ENCODE assay signal across 8 cellular contexts in genomic region chr22:38700271-38700788, GRCh38. TPM values are rescaled to one million over a fixed set of nuclear protein-coding genes. Genes with fewer than 3 reads are reported as not detected.
DNase-seq lines count a peak whose midpoint lies in the region; ATAC-seq and TF ChIP-seq lines count a peak whose summit lies in the region.

No MANE protein-coding gene starts in this region.

- H3K36me3 Mint-ChIP-seq in chondrocyte (ENCODE audit: low read depth) = peaks cover 2% of the 10 kb centered on the region

- H3K9me3 ChIP-seq in NT2/D1 (ENCODE audit: insufficient read depth, low read length) (no peaks in the 10 kb centered on the region), right lobe of liver (no peaks in the 10 kb centered on the region), suprapubic skin (no peaks in the 10 kb centered on the region)

- no peaks in the 10 kb centered on the region for H3K27me3 Mint-ChIP-seq in chondrocyte (ENCODE audit: low read depth)

- H3K4me3 ChIP-seq in NT2/D1 (ENCODE audit: insufficient read length, low read depth) = peak overlapping the region; percentile 80
- H3K4me3 ChIP-seq in right lobe of liver = peak overlapping the region; percentile 62 to 69 (median 67)
- H3K4me3 ChIP-seq in suprapubic skin = peak overlapping the region; percentile 98

- TF ChIP-seq CTCF in chondrocyte (IDR thresholded peaks at IDR 0.05) (no peak), right lobe of liver (IDR thresholded peaks at IDR 0.05) (no peak), suprapubic skin (IDR thresholded peaks at IDR 0.05) (no peak)

- WGBS in right lobe of liver (ENCODE audit: insufficient coverage, low coverage, low lambda C conversion rate, missing lambda C conversion rate) = 0% methylated on average over 28 of the region's 57 CpGs
- WGBS in suprapubic skin = 0% methylated on average over 15 of the region's 57 CpGs

- H3K36me3 ChIP-seq in NT2/D1 (ENCODE audit: insufficient read depth, insufficient read length, low read length) = peaks cover 26% of the 10 kb centered on the region
- H3K36me3 ChIP-seq in right lobe of liver = no peaks in the 10 kb centered on the region
- H3K36me3 ChIP-seq in suprapubic skin = no peaks in the 10 kb centered on the region

- H3K27ac Mint-ChIP-seq in chondrocyte (ENCODE audit: unreplicated experiment) = peak overlapping the region; percentile 99

- H3K4me3 Mint-ChIP-seq in chondrocyte (ENCODE audit: unreplicated experiment) = peak overlapping the region; percentile 90

- H3K4me1 ChIP-seq in NT2/D1 (ENCODE audit: insufficient read depth, insufficient read length) (peaks cover 4% of the 10 kb centered on the region), right lobe of liver (peaks cover 0 to 59% (median 9%) of the 10 kb centered on the region in 4 donors), suprapubic skin (peaks cover 63% of the 10 kb centered on the region)

- no peak for TF ChIP-seq POLR2A in right lobe of liver (IDR thresholded peaks at IDR 0.05)
- no peak for TF ChIP-seq POLR2A in suprapubic skin (IDR thresholded peaks at IDR 0.05)

- peak; percentile 29 for DNase-seq in Ammon's horn (ENCODE audit: low spot score)
- DNase-seq in NT2/D1 (ENCODE audit: low read depth, low spot score) = no peak
- DNase-seq in chondrocyte (ENCODE audit: low spot score) = no peak
- DNase-seq in right lobe of liver = peak; percentile 85 to 88 (median 85)
- DNase-seq in suprapubic skin (ENCODE audit: low spot score in 2 of 2) = peak; percentile 90
- no peak for DNase-seq in globus pallidus (ENCODE audit: low spot score)

- peak overlapping the region; percentile 86 for H3K9ac ChIP-seq in NT2/D1 (ENCODE audit: insufficient read length, low read depth)

- peak overlapping the region; percentile 97 to 99 (median 98) for H3K27ac ChIP-seq in right lobe of liver
- H3K27ac ChIP-seq in suprapubic skin = peak overlapping the region; percentile 99

- no peaks in the 10 kb centered on the region for H3K9me3 Mint-ChIP-seq in chondrocyte (ENCODE audit: low read depth)

- no peak for TF ChIP-seq EP300 in suprapubic skin (IDR thresholded peaks at IDR 0.05)

- H3K27me3 ChIP-seq in NT2/D1 (ENCODE audit: insufficient read depth, insufficient read length) = no peaks in the 10 kb centered on the region
- H3K27me3 ChIP-seq in right lobe of liver = no peaks in the 10 kb centered on the region
- H3K27me3 ChIP-seq in suprapubic skin = no peaks in the 10 kb centered on the region

- peaks cover 56% of the 10 kb centered on the region for H3K4me1 Mint-ChIP-seq in chondrocyte (ENCODE audit: low read depth)

- ATAC-seq in GM19463 (IDR thresholded peaks at IDR 0.05; ENCODE audit: unreplicated experiment) (peak; percentile 17), right lobe of liver (peak; percentile 24 to 63 (median 52)), GM18861 (IDR thresholded peaks at IDR 0.05; ENCODE audit: unreplicated experiment) (no peak)

- intact Hi-C loops in right lobe of liver (cut with DNase I) = no loop called here

RNA-seq across cellular contexts. Expression of gene JOSD1, which starts 0.4 kb away (rescaled TPM):
- total RNA-seq in chondrocyte (80.3 to 87.0 TPM (median 85.7 TPM) in 3 replicates), right lobe of liver (10 to 100 TPM; 13.0 to 32.2 (median 21.7) TPM), suprapubic skin (10 to 100 TPM; 51.4 to 87.4 (median 62.3) TPM)

RNA-seq across cellular contexts. Expression of gene GTPBP1, which starts 5.4 kb away (rescaled TPM):
- total RNA-seq in chondrocyte (37.7 to 58.6 TPM (median 43.3 TPM) in 3 replicates), right lobe of liver (10 to 100 TPM; 13.4 to 21.6 (median 16.7) TPM), suprapubic skin (100 to 1,000 TPM in 1 of 4 donors, 10 to 100 TPM in 3; 73.0 to 100 (median 76.8) TPM)

RNA-seq across cellular contexts. Expression of gene TOMM22, which starts 18.6 kb away (rescaled TPM):
- total RNA-seq in chondrocyte = 44.8 to 54.1 TPM (median 47.7 TPM) in 3 replicates
- 10 to 100 TPM; 23.2 to 36.8 (median 32.4) TPM for total RNA-seq in right lobe of liver
- total RNA-seq in suprapubic skin = 10 to 100 TPM; 15.6 to 56.2 (median 36.7) TPM

RNA-seq across cellular contexts. Expression of gene CBY1, which starts 43.9 kb away (rescaled TPM):
- total RNA-seq in chondrocyte (29.9 to 44.5 TPM (median 33.5 TPM) in 3 replicates), right lobe of liver (10 to 100 TPM in 4 of 6 experiments, 1 to 10 TPM in 2; 6.1 to 14.4 (median 11.6) TPM), suprapubic skin (10 to 100 TPM in 3 of 4 donors, 1 to 10 TPM in 1; 9.9 to 25.7 (median 15.4) TPM)

RNA-seq across cellular contexts. Expression of gene FAM227A, which starts 44.1 kb away (rescaled TPM):
- total RNA-seq in chondrocyte = 1.5 to 5.4 TPM (median 1.8 TPM) in 3 replicates
- under 1 TPM in 4 of 6 experiments, not detected in 2; 0.02 to 0.20 (median 0.16) TPM for total RNA-seq in right lobe of liver
- 1 to 10 TPM in 3 of 4 donors, under 1 TPM in 1; 0.89 to 6.2 (median 2.2) TPM for total RNA-seq in suprapubic skin

Comparison
In these comparisons a context has a peak if more than half of its experiments do, and no peak if none do; other contexts are left out.
1. DNase-seq: peak in Ammon's horn (single experiment), right lobe of liver (3 of 3) and suprapubic skin (2 of 2); none in NT2/D1 (single experiment), chondrocyte (single experiment) and globus pallidus (single experiment).
2. Peak in every context shown above with its lines, with median percentiles within 50 percentile points of each other: H3K4me3 ChIP-seq.